9 cellular contexts compared by ENCODE assay signal in the genomic region with DNA sequence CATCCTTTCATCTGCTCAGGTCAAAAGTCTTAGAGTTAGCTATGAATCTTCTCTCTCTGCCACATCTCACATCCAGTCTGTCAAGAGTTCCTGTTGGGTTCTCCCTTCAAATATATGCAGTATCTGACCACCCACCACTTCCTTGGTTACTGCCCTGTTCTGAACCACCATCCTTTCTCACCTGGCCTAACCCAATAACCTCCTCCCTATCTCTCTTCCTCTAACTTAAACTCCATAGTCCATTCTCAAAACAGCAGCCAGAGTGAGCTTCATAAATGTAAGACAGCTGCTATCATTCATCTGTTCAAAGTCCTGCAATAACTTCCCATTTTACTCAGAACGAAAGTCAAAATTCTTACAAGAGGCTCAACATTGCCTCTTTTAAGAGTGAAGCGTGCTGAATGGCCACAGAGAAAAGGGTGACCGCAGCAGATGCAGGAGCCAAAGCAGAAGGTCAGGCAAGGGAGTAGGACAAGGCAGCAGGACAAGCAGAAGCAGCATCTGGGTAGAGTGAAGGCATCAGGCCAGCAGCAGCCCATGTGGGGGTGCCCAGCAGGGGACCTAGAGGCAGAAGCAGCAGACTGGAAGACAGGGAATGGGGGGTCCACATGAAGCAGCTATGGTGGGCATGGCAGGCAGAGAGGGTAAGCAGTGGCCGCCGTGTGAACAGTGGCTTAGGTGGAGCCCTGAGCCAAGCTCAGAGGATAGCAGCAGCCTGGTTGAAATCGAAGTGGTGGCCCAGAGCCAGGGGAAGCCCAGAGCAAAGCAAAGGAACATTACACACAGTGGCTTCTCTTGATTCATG. TPM values are rescaled to one million over a fixed set of nuclear protein-coding genes. Genes with fewer than 3 reads are reported as not detected.
DNase-seq lines count a peak whose midpoint lies in the region; ATAC-seq and TF ChIP-seq lines count a peak whose summit lies in the region.
"Had no signal": no experiment of that assay in that cellular context is flagged by ENCODE, and none has a peak within 500 bp of the region (broad histone marks: within the 10 kb centered on the region; RNA-seq: fewer than 3 reads in every experiment).

No MANE protein-coding gene starts in this region.

- H3K4me3 Mint-ChIP-seq in activated naive CD8-positive, alpha-beta T cell treated with anti-CD3 and anti-CD28 coated beads for 36 hours, result no peak overlapping the region
- no peak overlapping the region for H3K4me3 Mint-ChIP-seq in GM23338

- H4K20me1 ChIP-seq in GM23338 (replicated peaks; ENCODE audit: insufficient read depth), result no peaks in the 10 kb centered on the region

- no peak for TF ChIP-seq CTCF in GM23338 (conservative IDR thresholded peaks at IDR 0.05; ENCODE audit: low read depth in 2 of 2)

- DNase-seq in AML-193 (lab: John Stamatoyannopoulos, UW) (peak; percentile 13 to 28), NCI-H524 (lab: John Stamatoyannopoulos, UW) (no peak), GM23338 (ENCODE audit: low spot score) (no peak)
- DNase-seq in activated naive CD8-positive, alpha-beta T cell treated with anti-CD3 and anti-CD28 coated beads for 36 hours, result peak; percentile 7
- DNase-seq in stimulated activated naive CD8-positive, alpha-beta T cell treated with anti-CD3 and anti-CD28 coated beads, Interleukin-15, Interleukin-2, amounts not matched to agents 100 U/mL and 50 U/mL, for 24 hours, result no peak
- no peak for DNase-seq in activated CD8-positive, alpha-beta memory T cell treated with anti-CD3 and anti-CD28 coated beads, Interleukin-2, amount 50 U/mL, for 4 hours

- no peak overlapping the region for H3K27ac ChIP-seq in GM23338 (ENCODE audit: low read depth)
- H3K27ac ChIP-seq: VCaP had no signal

- no peaks in the 10 kb centered on the region for H3K27me3 Mint-ChIP-seq in activated naive CD8-positive, alpha-beta T cell treated with anti-CD3 and anti-CD28 coated beads for 36 hours
- H3K27me3 Mint-ChIP-seq in GM23338 (ENCODE audit: insufficient read depth, low read depth, poor library complexity), result no peaks in the 10 kb centered on the region

- H3K79me2 ChIP-seq in GM23338 (replicated peaks; ENCODE audit: insufficient read depth), result no peaks in the 10 kb centered on the region

- peak; percentile 89 for ATAC-seq in HG03097 (IDR thresholded peaks at IDR 0.05; ENCODE audit: low FRiP score, unreplicated experiment)
- peak; percentile 74 for ATAC-seq in stimulated activated naive CD8-positive, alpha-beta T cell treated with anti-CD3 and anti-CD28 coated beads, Interleukin-15, Interleukin-2, amounts not matched to agents 100 U/mL and 50 U/mL, for 24 hours
- ATAC-seq in GM23338, result no peak

- H3K4me1 Mint-ChIP-seq in activated naive CD8-positive, alpha-beta T cell treated with anti-CD3 and anti-CD28 coated beads for 36 hours, result peaks cover 21% of the 10 kb centered on the region
- H3K4me1 Mint-ChIP-seq in GM23338, result no peaks in the 10 kb centered on the region

- H3K4me3 ChIP-seq in GM23338, result no peak overlapping the region

- H3K36me3 Mint-ChIP-seq in activated naive CD8-positive, alpha-beta T cell treated with anti-CD3 and anti-CD28 coated beads for 36 hours, result peaks cover 4% of the 10 kb centered on the region
- no peaks in the 10 kb centered on the region for H3K36me3 Mint-ChIP-seq in GM23338 (ENCODE audit: low read depth)

- H3K9me2 ChIP-seq in GM23338 (ENCODE audit: insufficient read depth), result no peaks in the 10 kb centered on the region

- no peaks in the 10 kb centered on the region for H3K27me3 ChIP-seq in GM23338 (ENCODE audit: insufficient read depth)

- no peak overlapping the region for H2AFZ ChIP-seq in GM23338

- no peaks in the 10 kb centered on the region for H3F3A ChIP-seq in GM23338 (replicated peaks; ENCODE audit: low read depth)

- no peaks in the 10 kb centered on the region for H3K36me3 ChIP-seq in GM23338 (ENCODE audit: insufficient read depth)

- peak; percentile 45 for TF ChIP-seq POLR2A in GM19193 (IDR thresholded peaks at IDR 0.05; ENCODE audit: extremely low read depth, insufficient read depth, insufficient read length)

- H3K4me1 ChIP-seq in GM23338 (ENCODE audit: insufficient read depth), result no peaks in the 10 kb centered on the region

- no peak overlapping the region for H3K4me2 ChIP-seq in GM23338

- no peak overlapping the region for H3K27ac Mint-ChIP-seq in activated naive CD8-positive, alpha-beta T cell treated with anti-CD3 and anti-CD28 coated beads for 36 hours
- no peak overlapping the region for H3K27ac Mint-ChIP-seq in GM23338

- no peaks in the 10 kb centered on the region for H3K9me3 Mint-ChIP-seq in activated naive CD8-positive, alpha-beta T cell treated with anti-CD3 and anti-CD28 coated beads for 36 hours
- no peaks in the 10 kb centered on the region for H3K9me3 Mint-ChIP-seq in GM23338

TF ChIP-seq in GM23338, 12 proteins besides CTCF, POLR2A, EP300 and RAD21 (continues in another document):
- TF ChIP-seq, protein P1, sequence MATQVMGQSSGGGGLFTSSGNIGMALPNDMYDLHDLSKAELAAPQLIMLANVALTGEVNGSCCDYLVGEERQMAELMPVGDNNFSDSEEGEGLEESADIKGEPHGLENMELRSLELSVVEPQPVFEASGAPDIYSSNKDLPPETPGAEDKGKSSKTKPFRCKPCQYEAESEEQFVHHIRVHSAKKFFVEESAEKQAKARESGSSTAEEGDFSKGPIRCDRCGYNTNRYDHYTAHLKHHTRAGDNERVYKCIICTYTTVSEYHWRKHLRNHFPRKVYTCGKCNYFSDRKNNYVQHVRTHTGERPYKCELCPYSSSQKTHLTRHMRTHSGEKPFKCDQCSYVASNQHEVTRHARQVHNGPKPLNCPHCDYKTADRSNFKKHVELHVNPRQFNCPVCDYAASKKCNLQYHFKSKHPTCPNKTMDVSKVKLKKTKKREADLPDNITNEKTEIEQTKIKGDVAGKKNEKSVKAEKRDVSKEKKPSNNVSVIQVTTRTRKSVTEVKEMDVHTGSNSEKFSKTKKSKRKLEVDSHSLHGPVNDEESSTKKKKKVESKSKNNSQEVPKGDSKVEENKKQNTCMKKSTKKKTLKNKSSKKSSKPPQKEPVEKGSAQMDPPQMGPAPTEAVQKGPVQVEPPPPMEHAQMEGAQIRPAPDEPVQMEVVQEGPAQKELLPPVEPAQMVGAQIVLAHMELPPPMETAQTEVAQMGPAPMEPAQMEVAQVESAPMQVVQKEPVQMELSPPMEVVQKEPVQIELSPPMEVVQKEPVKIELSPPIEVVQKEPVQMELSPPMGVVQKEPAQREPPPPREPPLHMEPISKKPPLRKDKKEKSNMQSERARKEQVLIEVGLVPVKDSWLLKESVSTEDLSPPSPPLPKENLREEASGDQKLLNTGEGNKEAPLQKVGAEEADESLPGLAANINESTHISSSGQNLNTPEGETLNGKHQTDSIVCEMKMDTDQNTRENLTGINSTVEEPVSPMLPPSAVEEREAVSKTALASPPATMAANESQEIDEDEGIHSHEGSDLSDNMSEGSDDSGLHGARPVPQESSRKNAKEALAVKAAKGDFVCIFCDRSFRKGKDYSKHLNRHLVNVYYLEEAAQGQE (IDR thresholded peaks at IDR 0.05; ENCODE audit: unreplicated experiment), result no peak
- TF ChIP-seq POLR2AphosphoS5 (IDR thresholded peaks at IDR 0.05; ENCODE audit: low read depth) (no peak), ZNF114 (CRISPR knock-in tag; IDR thresholded peaks at IDR 0.05) (no peak), NANOG (IDR thresholded peaks at IDR 0.05; ENCODE audit: borderline replicate concordance) (no peak), STAT1 (IDR thresholded peaks at IDR 0.05; ENCODE audit: unreplicated experiment) (no peak), CREB1 (CRISPR knock-in tag; IDR thresholded peaks at IDR 0.05; ENCODE audit: low read depth) (no peak), ZNF331 (CRISPR knock-in tag; IDR thresholded peaks at IDR 0.05; ENCODE audit: low read depth) (no peak), EZH2phosphoT487 (IDR thresholded peaks at IDR 0.05; ENCODE audit: unreplicated experiment) (no peak), JUNB (IDR thresholded peaks at IDR 0.05; ENCODE audit: unreplicated experiment) (no peak), EZH2 (IDR thresholded peaks at IDR 0.05; ENCODE audit: low read depth, unreplicated experiment) (no peak)
- TF ChIP-seq, protein P2, sequence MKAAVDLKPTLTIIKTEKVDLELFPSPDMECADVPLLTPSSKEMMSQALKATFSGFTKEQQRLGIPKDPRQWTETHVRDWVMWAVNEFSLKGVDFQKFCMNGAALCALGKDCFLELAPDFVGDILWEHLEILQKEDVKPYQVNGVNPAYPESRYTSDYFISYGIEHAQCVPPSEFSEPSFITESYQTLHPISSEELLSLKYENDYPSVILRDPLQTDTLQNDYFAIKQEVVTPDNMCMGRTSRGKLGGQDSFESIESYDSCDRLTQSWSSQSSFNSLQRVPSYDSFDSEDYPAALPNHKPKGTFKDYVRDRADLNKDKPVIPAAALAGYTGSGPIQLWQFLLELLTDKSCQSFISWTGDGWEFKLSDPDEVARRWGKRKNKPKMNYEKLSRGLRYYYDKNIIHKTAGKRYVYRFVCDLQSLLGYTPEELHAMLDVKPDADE (IDR thresholded peaks at IDR 0.05), result no peak

RNA-seq across cellular contexts. Expression of a gene that starts 39.3 kb away (rescaled TPM):
- 100 to 1,000 TPM; 112 to 116 TPM for total RNA-seq in activated naive CD8-positive, alpha-beta T cell treated with anti-CD3 and anti-CD28 coated beads for 36 hours
- 35.5 and 36.2 TPM in 2 replicates for total RNA-seq in GM23338 (2014; rRNA removed; shearing (Covaris generic))
- polyA plus RNA-seq in GM23338 (2016; fragmentation: Nextera tagmentation; extraction: Ambion mirVana), result 22.3 and 24.2 TPM in 2 replicates

RNA-seq across cellular contexts. Expression of a gene that starts 53.8 kb away (rescaled TPM):
- 10 to 100 TPM; 26.2 to 28.5 TPM for total RNA-seq in activated naive CD8-positive, alpha-beta T cell treated with anti-CD3 and anti-CD28 coated beads for 36 hours
- total RNA-seq in GM23338 (2014; rRNA removed; shearing (Covaris generic)), result 11.3 and 38.4 TPM in 2 replicates
- 24.2 and 34.8 TPM in 2 replicates for polyA plus RNA-seq in GM23338 (2016; fragmentation: Nextera tagmentation; extraction: Ambion mirVana)

RNA-seq across cellular contexts. Expression of a gene that starts 59.5 kb away (rescaled TPM):
- 100 to 1,000 TPM; 324 to 356 TPM for total RNA-seq in activated naive CD8-positive, alpha-beta T cell treated with anti-CD3 and anti-CD28 coated beads for 36 hours
- 165 and 171 TPM in 2 replicates for total RNA-seq in GM23338 (2014; rRNA removed; shearing (Covaris generic))
- polyA plus RNA-seq in GM23338 (2016; fragmentation: Nextera tagmentation; extraction: Ambion mirVana), result 608 and 687 TPM in 2 replicates

Comparison
In these comparisons a context has a peak if more than half of its experiments do, and no peak if none do; other contexts are left out.
1. DNase-seq: peak in AML-193 (2 of 2) and activated naive CD8-positive, alpha-beta T cell treated with anti-CD3 and anti-CD28 coated beads for 36 hours (single experiment); none in stimulated activated naive CD8-positive, alpha-beta T cell treated with anti-CD3 and anti-CD28 coated beads, Interleukin-15, Interleukin-2, amounts not matched to agents 100 U/mL and 50 U/mL, for 24 hours (single experiment), NCI-H524 (0 of 2), activated CD8-positive, alpha-beta memory T cell treated with anti-CD3 and anti-CD28 coated beads, Interleukin-2, amount 50 U/mL, for 4 hours (single experiment) and GM23338 (single experiment).